1 cellular context compared by ENCODE assay signal in the genomic region with DNA sequence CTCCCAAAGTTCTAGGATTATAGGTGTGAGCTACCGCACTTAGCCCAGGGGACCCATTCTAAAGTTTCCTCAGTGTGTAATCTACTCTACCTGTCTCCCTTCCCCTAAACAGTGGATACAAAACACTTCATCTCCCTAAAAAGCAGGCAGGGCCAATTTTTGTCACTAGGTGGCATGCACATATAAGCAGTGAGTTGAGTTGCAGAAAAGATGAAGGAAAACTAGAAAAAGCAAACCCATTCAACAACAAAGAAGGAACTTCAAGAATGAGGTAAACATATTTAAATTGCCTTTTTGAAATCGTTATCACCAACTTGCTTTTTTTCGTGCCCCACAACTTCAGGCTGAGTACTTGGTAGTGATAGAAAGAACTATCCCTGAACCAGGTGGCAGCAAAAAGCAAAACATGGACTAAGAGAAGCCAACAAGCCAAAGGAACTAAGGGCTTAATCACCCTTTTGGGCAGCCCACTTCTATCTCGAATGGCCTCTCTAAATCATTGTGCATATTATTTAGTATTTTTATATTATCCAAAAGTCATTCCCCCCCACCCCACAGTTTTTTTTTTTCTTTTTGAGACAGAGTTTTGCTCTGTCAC.
TF ChIP-seq lines count a peak whose summit lies in the region.

No MANE protein-coding gene starts in this region.

TF ChIP-seq in IMR-90, 13 proteins besides CTCF, POLR2A, EP300 and RAD21:
- TF ChIP-seq BHLHE40 (IDR thresholded peaks at IDR 0.05; ENCODE audit: low read depth, low read length) = no peak
- peak; percentile 83 for TF ChIP-seq SMC3 (IDR thresholded peaks at IDR 0.05; ENCODE audit: low read depth, low read length)
- TF ChIP-seq RFX5 (IDR thresholded peaks at IDR 0.05; ENCODE audit: low read depth, low read length) = no peak
TF ChIP-seq in IMR-90: peak in this region for 1.
